ENCODE assay signal across 18 cellular contexts in the genomic region with DNA sequence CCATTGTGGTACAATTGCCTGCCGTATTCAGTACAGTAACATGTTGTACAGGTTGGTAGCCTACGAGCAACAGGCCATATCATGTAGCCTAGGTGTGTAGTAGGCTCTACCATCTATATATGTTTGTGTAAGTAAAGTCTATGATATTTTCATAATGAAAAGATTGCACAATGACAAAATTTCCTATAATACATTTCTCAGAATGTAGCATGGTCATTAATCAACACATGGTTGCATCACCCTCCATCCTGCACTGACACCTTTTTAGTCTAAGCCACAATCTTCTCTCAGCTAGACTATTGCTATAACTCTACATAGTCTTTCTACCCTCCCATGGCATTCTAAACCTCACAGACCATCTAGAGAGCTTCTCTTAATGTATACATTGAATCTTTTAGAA.
"Had no signal": no experiment of that assay in that cellular context is flagged by ENCODE, and none has a peak within 500 bp of the region (broad histone marks: within the 10 kb centered on the region; RNA-seq: fewer than 3 reads in every experiment).

No MANE protein-coding gene starts in this region.

- H3K36me3 Mint-ChIP-seq: activated CD4-positive, alpha-beta memory T cell treated with anti-CD3 and anti-CD28 coated beads for 36 hours; activated naive CD4-positive, alpha-beta T cell treated with anti-CD3 and anti-CD28 coated beads, Interleukin-2, amount 50 U/mL, for 24 hours; mesothelial cell of epicardium had no signal

- H3K4me3 ChIP-seq: cardiac muscle cell, lung, stomach, vagina had no signal

- H3K9me3 ChIP-seq: stomach, vagina had no signal

- ATAC-seq: effector memory CD8-positive, alpha-beta T cell; foreskin keratinocyte had no signal

- H3K9me3 Mint-ChIP-seq: activated CD4-positive, alpha-beta memory T cell treated with anti-CD3 and anti-CD28 coated beads for 36 hours; activated naive CD4-positive, alpha-beta T cell treated with anti-CD3 and anti-CD28 coated beads, Interleukin-2, amount 50 U/mL, for 24 hours; T-helper 2 cell treated with Interferon-gamma antibody and Interleukin-4, amounts not matched to agents 5 μg/mL and 100 μg/mL, for 36 hours had no signal

- H3K27me3 ChIP-seq: cardiac muscle cell, foreskin keratinocyte, stomach, vagina had no signal

- H3K27me3 Mint-ChIP-seq: progenitor cell of endocrine pancreas had no signal

- H3K36me3 ChIP-seq: cardiac muscle cell, stomach, vagina had no signal

- DNase-seq: activated CD4-positive, alpha-beta memory T cell treated with anti-CD3 and anti-CD28 coated beads for 36 hours; activated gamma-delta T cell; amniotic stem cell; effector memory CD8-positive, alpha-beta T cell; foreskin keratinocyte; hypothalamus; occipital lobe; stimulated activated CD4-positive, alpha-beta T cell treated with anti-CD3 and anti-CD28 coated beads, Interleukin-12 subunit alpha, Interleukin-12 subunit beta, amount 100 ng/mL, for 4 hours; stimulated activated CD4-positive, alpha-beta T cell treated with anti-CD3 and anti-CD28 coated beads, Interleukin-1b, Interleukin-23, amount 100 ng/mL, for 48 hours; stomach; trophoblast cell had no signal

- H3K4me3 Mint-ChIP-seq: activated CD4-positive, alpha-beta memory T cell treated with anti-CD3 and anti-CD28 coated beads for 36 hours; activated naive CD4-positive, alpha-beta T cell treated with anti-CD3 and anti-CD28 coated beads, Interleukin-2, amount 50 U/mL, for 24 hours; effector memory CD8-positive, alpha-beta T cell; mesothelial cell of epicardium; T-helper 2 cell treated with Interferon-gamma antibody and Interleukin-4, amounts not matched to agents 5 μg/mL and 100 μg/mL, for 36 hours had no signal

- H3K4me1 ChIP-seq: stomach, vagina had no signal

- H3K27ac Mint-ChIP-seq: activated CD4-positive, alpha-beta memory T cell treated with anti-CD3 and anti-CD28 coated beads for 36 hours; activated naive CD4-positive, alpha-beta T cell treated with anti-CD3 and anti-CD28 coated beads, Interleukin-2, amount 50 U/mL, for 24 hours; effector memory CD8-positive, alpha-beta T cell; mesothelial cell of epicardium; progenitor cell of endocrine pancreas; T-helper 2 cell treated with Interferon-gamma antibody and Interleukin-4, amounts not matched to agents 5 μg/mL and 100 μg/mL, for 36 hours had no signal

- H3K27ac ChIP-seq: cardiac muscle cell, foreskin keratinocyte, stomach, vagina had no signal
